ENCODE assay signal across 35 cellular contexts in the genomic region with DNA sequence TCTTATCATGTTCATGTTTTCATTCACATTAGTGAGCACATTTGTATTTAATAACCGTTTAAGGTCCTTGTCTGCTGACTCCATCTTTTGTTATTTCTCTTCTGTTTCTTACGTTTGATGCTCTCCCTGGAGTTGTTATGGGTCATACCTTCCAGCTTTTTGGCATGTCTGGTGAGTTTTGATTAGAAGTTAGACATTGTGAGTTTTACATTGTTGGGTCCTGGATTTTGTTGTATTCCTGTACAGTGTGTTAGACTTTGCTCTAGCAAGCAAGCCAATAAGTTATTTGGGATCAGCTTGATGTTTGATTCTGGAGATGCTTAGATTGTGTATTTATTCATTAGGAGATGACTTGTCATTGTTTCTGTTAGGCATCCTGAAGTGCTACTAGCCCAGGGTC. TPM values are rescaled to one million over a fixed set of nuclear protein-coding genes. Genes with fewer than 3 reads are reported as not detected.
"Had no signal": no experiment of that assay in that cellular context is flagged by ENCODE, and none has a peak within 500 bp of the region (broad histone marks: within the 10 kb centered on the region; RNA-seq: fewer than 3 reads in every experiment).

No MANE protein-coding gene starts in this region.

- H3K36me3 ChIP-seq: MG63 had no signal

- H3K27me3 ChIP-seq: MG63 had no signal

- H3K4me3 ChIP-seq: MG63 had no signal

- DNase-seq: Karpas-422, Kasumi-1, MG63, MM.1S, MV-4-11, NCI-H1048, NCI-H1092, NCI-H1092 treated with DMSO at 0.1 percent for 48 hours, NCI-H1105, NCI-H1105 treated with DMSO at 0.1 percent for 48 hours, NCI-H1417, NCI-H1417 treated with DMSO at 0.1 percent for 48 hours, NCI-H1436, NCI-H1436 treated with DMSO at 0.1 percent for 48 hours, NCI-H146, NCI-H1694, NCI-H1694 treated with DMSO at 0.1 percent for 48 hours, NCI-H187, NCI-H187 treated with DMSO at 0.1 percent for 48 hours, NCI-H1930, NCI-H2029, NCI-H2029 treated with DMSO at 0.1 percent for 48 hours, NCI-H2081, NCI-H2081 treated with DMSO at 0.1 percent for 48 hours, NCI-H2107, NCI-H2171, NCI-H2171 treated with DMSO at 0.1 percent for 48 hours, NCI-H2227 treated with DMSO at 0.1 percent for 48 hours, NCI-H226, NCI-H345, NCI-H446, NCI-H446 treated with DMSO at 0.1 percent for 48 hours, NCI-H510A, NCI-H510A treated with DMSO at 0.1 percent for 48 hours had no signal

RNA-seq across cellular contexts. Expression of a gene that starts 16.9 kb away (rescaled TPM):
- total RNA-seq: M059J had no signal
